Comparison of ENCODE assay signal across 1 cellular context in the genomic region with DNA sequence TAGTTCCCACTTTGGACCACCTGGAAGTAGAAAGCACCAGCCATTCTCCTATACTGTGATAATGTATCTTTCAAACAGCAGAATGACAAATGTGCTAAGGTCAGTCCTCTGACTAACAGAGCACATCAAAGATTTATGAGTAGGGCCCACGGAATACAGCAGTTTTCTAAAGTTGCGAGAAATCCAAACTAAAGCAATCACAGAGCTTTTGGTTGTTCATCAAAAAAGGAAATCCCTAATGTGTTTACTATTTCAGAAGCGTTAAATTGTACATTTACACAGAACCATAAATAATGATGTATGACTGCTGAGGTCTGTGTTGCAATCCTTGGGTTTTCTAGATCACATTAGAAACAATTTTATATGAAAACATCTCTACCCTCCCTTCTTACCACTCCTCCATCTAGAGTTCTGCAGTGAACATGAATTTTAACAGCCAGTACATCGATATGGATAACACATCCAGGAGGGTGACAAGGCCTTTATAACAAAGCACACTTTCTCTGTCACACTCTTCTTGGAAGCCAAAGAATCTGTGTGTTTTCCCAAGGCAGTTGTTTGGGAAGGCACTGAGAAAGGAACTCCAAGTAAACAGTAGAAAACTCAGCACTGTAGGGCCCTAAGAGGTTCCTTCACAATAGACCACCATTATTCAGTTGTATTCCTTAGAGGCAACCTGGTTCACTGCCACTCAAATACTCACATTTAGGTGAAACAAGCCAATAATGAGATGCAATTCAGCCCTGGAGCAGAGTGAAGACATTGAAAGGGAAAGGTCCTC.
TF ChIP-seq lines count a peak whose summit lies in the region.

No MANE protein-coding gene starts in this region.

TF ChIP-seq in SK-N-SH treated with all-trans-retinoic acid at 6 μM for 48 hours, 23 proteins besides CTCF, POLR2A, EP300 and RAD21 (continued from another document):
- no peak for TF ChIP-seq ARNTL (CRISPR knock-in tag; IDR thresholded peaks at IDR 0.05; ENCODE audit: borderline replicate concordance, low read depth)
- no peak for TF ChIP-seq ZNF70 (CRISPR knock-in tag; IDR thresholded peaks at IDR 0.05)
- TF ChIP-seq CSDC2 (CRISPR knock-in tag; IDR thresholded peaks at IDR 0.05): no peak
- TF ChIP-seq TCF4 (CRISPR knock-in tag; IDR thresholded peaks at IDR 0.05; ENCODE audit: borderline replicate concordance): no peak
- no peak for TF ChIP-seq ISL1 (CRISPR knock-in tag; IDR thresholded peaks at IDR 0.05)
- no peak for TF ChIP-seq BACH2 (CRISPR knock-in tag; IDR thresholded peaks at IDR 0.05; ENCODE audit: borderline replicate concordance)
- TF ChIP-seq, protein P1, sequence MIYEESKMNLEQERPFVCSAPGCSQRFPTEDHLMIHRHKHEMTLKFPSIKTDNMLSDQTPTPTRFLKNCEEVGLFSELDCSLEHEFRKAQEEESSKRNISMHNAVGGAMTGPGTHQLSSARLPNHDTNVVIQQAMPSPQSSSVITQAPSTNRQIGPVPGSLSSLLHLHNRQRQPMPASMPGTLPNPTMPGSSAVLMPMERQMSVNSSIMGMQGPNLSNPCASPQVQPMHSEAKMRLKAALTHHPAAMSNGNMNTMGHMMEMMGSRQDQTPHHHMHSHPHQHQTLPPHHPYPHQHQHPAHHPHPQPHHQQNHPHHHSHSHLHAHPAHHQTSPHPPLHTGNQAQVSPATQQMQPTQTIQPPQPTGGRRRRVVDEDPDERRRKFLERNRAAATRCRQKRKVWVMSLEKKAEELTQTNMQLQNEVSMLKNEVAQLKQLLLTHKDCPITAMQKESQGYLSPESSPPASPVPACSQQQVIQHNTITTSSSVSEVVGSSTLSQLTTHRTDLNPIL (CRISPR knock-in tag; IDR thresholded peaks at IDR 0.05; ENCODE audit: low read depth): no peak
